ENCODE assay signal across 3 cellular contexts in genomic region chr20:15642099-15642498, GRCh38.
TF ChIP-seq lines count a peak whose summit lies in the region.

No MANE protein-coding gene starts in this region.

TF ChIP-seq in IMR-90, 13 proteins besides CTCF, POLR2A, EP300 and RAD21:
- TF ChIP-seq MAZ (IDR thresholded peaks at IDR 0.05; ENCODE audit: borderline replicate concordance, low read depth, low read length) (no peak), ELK1 (IDR thresholded peaks at IDR 0.05; ENCODE audit: borderline replicate concordance, low read depth, low read length) (no peak), BHLHE40 (IDR thresholded peaks at IDR 0.05; ENCODE audit: low read depth, low read length) (no peak), FOS (IDR thresholded peaks at IDR 0.05; ENCODE audit: low read depth, low read length) (no peak), MAFK (IDR thresholded peaks at IDR 0.05; ENCODE audit: low read depth, low read length) (no peak), RCOR1 (IDR thresholded peaks at IDR 0.05; ENCODE audit: insufficient replicate concordance, low read length) (no peak), NFE2L2 (IDR thresholded peaks at IDR 0.05; ENCODE audit: low read depth, low read length) (no peak), USF2 (IDR thresholded peaks at IDR 0.05; ENCODE audit: low read depth, low read length) (no peak), SMC3 (IDR thresholded peaks at IDR 0.05; ENCODE audit: low read depth, low read length) (no peak), CHD1 (IDR thresholded peaks at IDR 0.05; ENCODE audit: low read depth, low read length) (no peak), CEBPB (IDR thresholded peaks at IDR 0.05; ENCODE audit: low read depth, low read length) (no peak), RFX5 (IDR thresholded peaks at IDR 0.05; ENCODE audit: low read depth, low read length) (no peak), MXI1 (IDR thresholded peaks at IDR 0.05; ENCODE audit: borderline replicate concordance, low read depth, low read length) (no peak)

TF ChIP-seq in SK-N-SH, 30 proteins besides CTCF, POLR2A, EP300 and RAD21:
- TF ChIP-seq FOSL2 (IDR thresholded peaks at IDR 0.05; ENCODE audit: borderline replicate concordance, low read depth) (no peak), USF2 (IDR thresholded peaks at IDR 0.05; ENCODE audit: borderline replicate concordance, low read depth, low read length) (no peak), IRF3 (IDR thresholded peaks at IDR 0.05; ENCODE audit: low read depth, low read length) (no peak), SMC3 (IDR thresholded peaks at IDR 0.05; ENCODE audit: low read depth, low read length) (no peak), ZBTB33 (IDR thresholded peaks at IDR 0.05; ENCODE audit: borderline replicate concordance, low read depth) (no peak), REST (IDR thresholded peaks at IDR 0.05; ENCODE audit: low read depth, low read length) (no peak), RCOR1 (IDR thresholded peaks at IDR 0.05; ENCODE audit: low read length) (no peak), POLR2AphosphoS5 (IDR thresholded peaks at IDR 0.05; ENCODE audit: low read depth, low read length) (no peak), TEAD4 (IDR thresholded peaks at IDR 0.05; ENCODE audit: borderline replicate concordance, insufficient read depth) (no peak), JUND (IDR thresholded peaks at IDR 0.05) (no peak), TAF1 (IDR thresholded peaks at IDR 0.05; ENCODE audit: borderline replicate concordance, low read depth, low read length) (no peak), EZH2phosphoT487 (IDR thresholded peaks at IDR 0.05; ENCODE audit: borderline replicate concordance, low read depth) (no peak), YY1 (IDR thresholded peaks at IDR 0.05; ENCODE audit: low read depth) (no peak), FOXM1 (IDR thresholded peaks at IDR 0.05; ENCODE audit: low read depth) (no peak), NFIC (IDR thresholded peaks at IDR 0.05; ENCODE audit: borderline replicate concordance) (no peak), RFX5 (IDR thresholded peaks at IDR 0.05; ENCODE audit: low read length) (no peak), MXI1 (IDR thresholded peaks at IDR 0.05; ENCODE audit: low read depth, low read length) (no peak), TCF12 (IDR thresholded peaks at IDR 0.05) (no peak), MAX (IDR thresholded peaks at IDR 0.05; ENCODE audit: low read depth) (no peak)

TF ChIP-seq in endothelial cell of umbilical vein, 7 proteins besides CTCF, POLR2A, EP300 and RAD21:
- TF ChIP-seq MYC (IDR thresholded peaks at IDR 0.05; ENCODE audit: low read depth, low read length) (no peak), FOS (IDR thresholded peaks at IDR 0.05; ENCODE audit: borderline replicate concordance, insufficient read depth, low read length) (no peak), GATA2 (IDR thresholded peaks at IDR 0.05; ENCODE audit: insufficient read depth, insufficient read length, low read depth, low read length) (no peak)
